In the genomic region with DNA sequence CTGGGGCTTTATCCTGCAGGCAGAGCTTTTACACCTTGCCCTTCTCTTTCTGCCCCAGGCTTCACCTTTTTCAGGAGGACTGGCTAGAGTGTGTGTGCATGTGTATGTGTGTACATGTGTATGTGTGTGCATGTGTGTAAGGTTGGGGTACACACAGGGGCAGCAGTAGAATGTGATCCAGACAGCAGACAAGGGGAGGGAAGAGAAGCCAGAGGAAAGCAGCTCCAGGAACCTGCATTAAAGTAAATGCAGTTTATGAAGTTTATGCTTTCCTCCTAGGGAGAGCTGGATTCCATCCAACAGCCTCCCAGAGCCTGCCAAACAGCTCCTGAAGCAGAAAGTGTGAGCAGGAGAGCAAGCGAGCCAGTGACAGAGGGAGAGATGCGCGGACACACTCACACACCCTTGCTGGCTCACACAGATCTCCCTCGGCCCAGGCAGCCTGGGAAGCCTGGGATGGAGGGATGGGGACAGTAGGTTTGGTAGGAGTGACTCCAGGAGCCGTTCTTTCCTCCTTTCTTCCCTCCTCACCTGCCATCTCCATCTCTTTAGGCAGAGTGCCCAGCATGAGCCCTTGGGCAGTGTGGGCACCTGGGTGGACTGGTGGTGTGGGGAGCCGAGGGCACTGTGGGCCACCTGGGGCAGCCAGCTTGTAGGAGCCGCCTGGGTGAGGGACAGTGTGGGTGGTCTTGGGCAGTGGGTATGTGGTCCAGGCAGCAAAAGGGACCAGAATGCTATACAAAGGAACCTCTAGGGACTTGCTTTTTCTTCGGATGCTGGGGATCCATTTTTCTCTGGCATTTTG, we compare ENCODE assay signal across 13 cellular contexts. TPM values are rescaled to one million over a fixed set of nuclear protein-coding genes. Genes with fewer than 3 reads are reported as not detected.
DNase-seq lines count a peak whose midpoint lies in the region; ATAC-seq and TF ChIP-seq lines count a peak whose summit lies in the region.
"Had no signal": no experiment of that assay in that cellular context is flagged by ENCODE, and none has a peak within 500 bp of the region (broad histone marks: within the 10 kb centered on the region; RNA-seq: fewer than 3 reads in every experiment).

No MANE protein-coding gene starts in this region.

- H3K4me3 ChIP-seq in choroid plexus epithelial cell (ENCODE audit: low read depth, low read length) (no peak overlapping the region), testis (no peak overlapping the region)

- peak overlapping the region; percentile 55 to 87 (median 76) for H3K27ac Mint-ChIP-seq in nephron
- H3K27ac Mint-ChIP-seq in activated T-helper 1 cell treated with anti-CD3 and anti-CD28 coated beads, Interleukin-12 subunit alpha, Interleukin-12 subunit beta, Interleukin-2, Interleukin-4 antibody, amounts not matched to agents 30 ng/mL and 10 ng/mL and 1 ng/mL, durations not matched to agents 14 hours and 24 hours and 36 hours, result no peak overlapping the region
- H3K27ac Mint-ChIP-seq: H9 had no signal

- DNase-seq in NCI-H1694 treated with DMSO at 0.1 percent for 48 hours (lab: John Stamatoyannopoulos, UW), result peak; percentile 12
- peak; percentile 31 for DNase-seq in choroid plexus epithelial cell (ENCODE audit: low read depth)
- peak; percentile 34 for DNase-seq in testis
- DNase-seq in activated T-helper 1 cell treated with anti-CD3 and anti-CD28 coated beads, Interleukin-12 subunit alpha, Interleukin-12 subunit beta, Interleukin-2, Interleukin-4 antibody, amounts not matched to agents 30 ng/mL and 10 ng/mL and 1 ng/mL, durations not matched to agents 14 hours and 24 hours and 36 hours (ENCODE audit: low spot score), result no peak
- DNase-seq: AML-193, DMS53, H9, NCI-H1436 treated with DMSO at 0.1 percent for 48 hours, NCI-H774, SIG-M5 had no signal

- no peak for TF ChIP-seq CTCF in choroid plexus epithelial cell (conservative IDR thresholded peaks at IDR 0.05; ENCODE audit: low read depth, low read length)
- TF ChIP-seq CTCF in nephron (IDR thresholded peaks at IDR 0.05; ENCODE audit: unreplicated experiment in 3 of 3), result no peak
- no peak for TF ChIP-seq CTCF in testis (IDR thresholded peaks at IDR 0.05)

- no peaks in the 10 kb centered on the region for H3K27me3 ChIP-seq in testis

- H3K4me3 Mint-ChIP-seq in nephron, result peak overlapping the region in 1 of 3 experiments; percentile 4
- no peak overlapping the region for H3K4me3 Mint-ChIP-seq in activated T-helper 1 cell treated with anti-CD3 and anti-CD28 coated beads, Interleukin-12 subunit alpha, Interleukin-12 subunit beta, Interleukin-2, Interleukin-4 antibody, amounts not matched to agents 30 ng/mL and 10 ng/mL and 1 ng/mL, durations not matched to agents 14 hours and 24 hours and 36 hours
- H3K4me3 Mint-ChIP-seq: H9 had no signal

- H3K27ac ChIP-seq in testis, result no peak overlapping the region

- H3K36me3 Mint-ChIP-seq in nephron (ENCODE audit: low read depth), result peaks cover 26% of the 10 kb centered on the region
- H3K36me3 Mint-ChIP-seq in activated T-helper 1 cell treated with anti-CD3 and anti-CD28 coated beads, Interleukin-12 subunit alpha, Interleukin-12 subunit beta, Interleukin-2, Interleukin-4 antibody, amounts not matched to agents 30 ng/mL and 10 ng/mL and 1 ng/mL, durations not matched to agents 14 hours and 24 hours and 36 hours (ENCODE audit: low read depth), result no peaks in the 10 kb centered on the region

- H3K9me3 Mint-ChIP-seq in nephron, result no peaks in the 10 kb centered on the region
- no peaks in the 10 kb centered on the region for H3K9me3 Mint-ChIP-seq in activated T-helper 1 cell treated with anti-CD3 and anti-CD28 coated beads, Interleukin-12 subunit alpha, Interleukin-12 subunit beta, Interleukin-2, Interleukin-4 antibody, amounts not matched to agents 30 ng/mL and 10 ng/mL and 1 ng/mL, durations not matched to agents 14 hours and 24 hours and 36 hours
- H3K9me3 Mint-ChIP-seq: H9 had no signal

- no peaks in the 10 kb centered on the region for H3K9me3 ChIP-seq in testis

- peaks cover 17% of the 10 kb centered on the region for H3K27me3 Mint-ChIP-seq in nephron (ENCODE audit: low read depth)
- peaks cover 29% of the 10 kb centered on the region for H3K27me3 Mint-ChIP-seq in activated T-helper 1 cell treated with anti-CD3 and anti-CD28 coated beads, Interleukin-12 subunit alpha, Interleukin-12 subunit beta, Interleukin-2, Interleukin-4 antibody, amounts not matched to agents 30 ng/mL and 10 ng/mL and 1 ng/mL, durations not matched to agents 14 hours and 24 hours and 36 hours (ENCODE audit: insufficient read depth)

- H3K4me1 ChIP-seq in testis, result no peaks in the 10 kb centered on the region

- 46 to 76% methylated on average over 3 to 8 of the region's 8 CpGs for WGBS in testis, 2 donors

- no peaks in the 10 kb centered on the region for H3K36me3 ChIP-seq in testis (ENCODE audit: low read depth, missing control alignments)

- TF ChIP-seq POLR2A in testis (IDR thresholded peaks at IDR 0.05), result no peak

- intact Hi-C loops in testis (cut with DNase I; ENCODE audit: low total_unique reads), result no loop called here
- intact Hi-C loops in activated T-helper 1 cell treated with anti-CD3 and anti-CD28 coated beads, Interleukin-12 subunit alpha, Interleukin-12 subunit beta, Interleukin-2, Interleukin-4 antibody, amounts not matched to agents 30 ng/mL and 10 ng/mL and 1 ng/mL, durations not matched to agents 14 hours and 24 hours and 36 hours (cut with micrococcal nuclease), result no loop called here

- ATAC-seq in GM19351 (IDR thresholded peaks at IDR 0.05; ENCODE audit: unreplicated experiment), result no peak
- no peak for ATAC-seq in GM19452 (IDR thresholded peaks at IDR 0.05; ENCODE audit: unreplicated experiment)

- H3K4me1 Mint-ChIP-seq in nephron, result peaks cover 66% of the 10 kb centered on the region
- H3K4me1 Mint-ChIP-seq in activated T-helper 1 cell treated with anti-CD3 and anti-CD28 coated beads, Interleukin-12 subunit alpha, Interleukin-12 subunit beta, Interleukin-2, Interleukin-4 antibody, amounts not matched to agents 30 ng/mL and 10 ng/mL and 1 ng/mL, durations not matched to agents 14 hours and 24 hours and 36 hours (ENCODE audit: low read depth), result no peaks in the 10 kb centered on the region

RNA-seq across cellular contexts. Expression of gene PAX2, which starts 46.1 kb away (rescaled TPM):
- 1 to 10 TPM; 1.1 to 3.7 TPM for total RNA-seq in testis
- 1.5 TPM for polyA plus RNA-seq in testis (ENCODE audit: insufficient read depth, low read depth, low replicate concordance)
- not detected in 2 replicates for total RNA-seq in activated T-helper 1 cell treated with anti-CD3 and anti-CD28 coated beads, Interleukin-12 subunit alpha, Interleukin-12 subunit beta, Interleukin-2, Interleukin-4 antibody, amounts not matched to agents 30 ng/mL and 10 ng/mL and 1 ng/mL, durations not matched to agents 14 hours and 24 hours and 36 hours
- total RNA-seq: H9 had no signal
